Comparison of ENCODE assay signal across 19 cellular contexts in the genomic region with DNA sequence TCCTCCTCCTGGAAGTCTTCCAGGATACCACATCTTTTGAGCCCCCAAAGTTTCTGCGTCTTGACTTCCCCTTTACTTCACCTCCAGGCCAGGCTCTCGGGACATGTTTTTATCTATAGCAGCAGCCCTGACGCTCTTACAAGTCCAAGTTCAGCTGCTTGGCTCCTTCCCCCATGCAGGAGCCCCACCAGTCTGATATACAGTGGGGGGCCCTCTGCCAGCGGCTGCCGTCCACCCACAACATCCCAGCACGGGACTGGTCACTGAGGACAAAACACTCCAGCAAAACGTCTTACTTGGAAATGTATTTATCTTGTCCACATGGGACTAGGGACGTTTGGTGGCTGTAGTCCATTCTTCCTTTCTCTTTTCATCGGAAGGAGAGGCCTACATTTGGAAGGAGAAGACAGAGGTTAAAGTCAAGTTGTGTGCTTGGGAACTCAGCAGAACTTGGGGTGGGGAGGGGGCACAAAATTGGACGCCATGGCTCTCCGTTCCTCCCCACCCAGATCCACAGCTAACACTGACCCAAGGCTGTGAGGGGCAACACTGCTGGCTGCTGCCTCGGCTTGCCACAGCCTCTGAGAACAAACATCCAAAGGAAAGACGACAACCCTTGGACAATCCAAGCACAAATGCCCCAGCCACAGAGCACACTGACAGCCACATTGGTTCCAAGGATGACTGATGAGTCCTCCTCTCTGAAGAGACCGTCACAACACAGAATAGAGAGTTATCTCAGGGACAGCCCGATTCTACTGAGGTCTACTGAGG. TPM values are rescaled to one million over a fixed set of nuclear protein-coding genes. Genes with fewer than 3 reads are reported as not detected.
DNase-seq lines count a peak whose midpoint lies in the region; ATAC-seq, FAIRE-seq and TF ChIP-seq lines count a peak whose summit lies in the region.
"Had no signal": no experiment of that assay in that cellular context is flagged by ENCODE, and none has a peak within 500 bp of the region (broad histone marks: within the 10 kb centered on the region; RNA-seq: fewer than 3 reads in every experiment).

No MANE protein-coding gene starts in this region.

- in situ Hi-C loops in K562 (cut with MboI), result no loop called here

- peaks cover 86 to 90% of the 10 kb centered on the region in 2 donors for H3K36me3 Mint-ChIP-seq in CD14-positive monocyte
- peaks cover 6 to 78% (median 33%) of the 10 kb centered on the region in 3 donors for H3K36me3 Mint-ChIP-seq in CD8-positive, alpha-beta memory T cell
- H3K36me3 Mint-ChIP-seq in naive thymus-derived CD4-positive, alpha-beta T cell, result peaks cover 29 to 71% (median 44%) of the 10 kb centered on the region in 5 donors

- CTCF ChIA-PET in CD8-positive, alpha-beta memory T cell (lab: Charles Lee), result no interaction called here
- CTCF ChIA-PET in K562 (lab: Yijun Ruan, JAX; ENCODE audit: low intra/inter-chr PET ratio), result no interaction called here
- CTCF ChIA-PET in naive thymus-derived CD4-positive, alpha-beta T cell (lab: Charles Lee), result interaction anchor here (0.8 kb wide), 1 partner anchor 22 kb away, joined by 3 read pairs; no protein-coding TSS in a partner anchor

- peaks cover 45% of the 10 kb centered on the region for H3K4me1 Mint-ChIP-seq in CD14-positive monocyte
- peaks cover 13 to 31% (median 28%) of the 10 kb centered on the region in 3 donors for H3K4me1 Mint-ChIP-seq in CD8-positive, alpha-beta memory T cell
- peaks cover 11 to 33% (median 25%) of the 10 kb centered on the region in 7 donors for H3K4me1 Mint-ChIP-seq in naive thymus-derived CD4-positive, alpha-beta T cell

- peaks cover 0 to 5% (median 0%) of the 10 kb centered on the region in 7 donors for H3K9me3 Mint-ChIP-seq in CD14-positive monocyte
- peaks cover 0 to 3% (median 0%) of the 10 kb centered on the region in 5 donors for H3K9me3 Mint-ChIP-seq in CD8-positive, alpha-beta memory T cell
- peaks cover 0 to 4% (median 0%) of the 10 kb centered on the region in 11 donors for H3K9me3 Mint-ChIP-seq in naive thymus-derived CD4-positive, alpha-beta T cell

- peak overlapping the region; percentile 16 to 79 (median 73) for H3K27ac Mint-ChIP-seq in CD14-positive monocyte
- H3K27ac Mint-ChIP-seq in CD8-positive, alpha-beta memory T cell, result peak overlapping the region in 6 of 8 donors; percentile 30 to 91 (median 71)
- peak overlapping the region in 5 of 9 donors; percentile 4 to 76 (median 57) for H3K27ac Mint-ChIP-seq in naive thymus-derived CD4-positive, alpha-beta T cell

- H3K27ac ChIP-seq in CD8-positive, alpha-beta memory T cell (ENCODE audit: low read depth, low read length), result no peak overlapping the region
- no peak overlapping the region for H3K27ac ChIP-seq in K562 (ENCODE audit: extremely low read depth, low read depth, low read length)
- no peak overlapping the region for H3K27ac ChIP-seq in naive thymus-derived CD4-positive, alpha-beta T cell (ENCODE audit: low read depth, low read length)
- H3K27ac ChIP-seq: BLaER1, Peyer's patch had no signal

- DNase-seq in CD14-positive monocyte (ENCODE audit: low spot score) (no peak), K562 (ENCODE audit: extremely low read depth in 1 of 4, low spot score in 3 of 4) (no peak), NCI-H2227 treated with DMSO at 0.1 percent for 48 hours (lab: John Stamatoyannopoulos, UW) (no peak), middle frontal gyrus (ENCODE audit: extremely low spot score, low spot score) (no peak), NCI-H1105 (lab: John Stamatoyannopoulos, UW) (no peak)
- no peak for DNase-seq in CD8-positive, alpha-beta memory T cell
- no peak for DNase-seq in naive thymus-derived CD4-positive, alpha-beta T cell
- DNase-seq: ACHN, Caco-2, IMR-90, NCI-H1417 treated with DMSO at 0.1 percent for 48 hours, NCI-H2029, NCI-H2171 treated with DMSO at 0.1 percent for 48 hours, NCI-H510A treated with DMSO at 0.1 percent for 48 hours, Peyer's patch, Right ventricle myocardium superior had no signal

- no peaks in the 10 kb centered on the region for H3K4me1 ChIP-seq in CD8-positive, alpha-beta memory T cell (ENCODE audit: insufficient read depth, low read length)
- no peaks in the 10 kb centered on the region; a peak in 1 of 5 replicates for H3K4me1 ChIP-seq in K562 (replicated peaks in 1 of 2; ENCODE audit: control insufficient read depth in 2 of 2, insufficient read depth in 2 of 2, low read length in 2 of 2)
- no peaks in the 10 kb centered on the region for H3K4me1 ChIP-seq in naive thymus-derived CD4-positive, alpha-beta T cell (ENCODE audit: control insufficient read depth in 2 of 2, insufficient read depth in 2 of 2, low read length in 2 of 2)
- H3K4me1 ChIP-seq: BLaER1, Caco-2, HAP-1, Peyer's patch had no signal

- no peak overlapping the region for H2AFZ ChIP-seq in K562 (ENCODE audit: low read depth, low read length)

- H3K9me1 ChIP-seq in K562 (ENCODE audit: control insufficient read depth, insufficient read depth, low read length), result no peaks in the 10 kb centered on the region

- no peaks in the 10 kb centered on the region for H3K79me2 ChIP-seq in K562 (ENCODE audit: control insufficient read depth, insufficient read depth, low read length)

- no peaks in the 10 kb centered on the region for H3K9me3 ChIP-seq in CD8-positive, alpha-beta memory T cell (ENCODE audit: low read length)
- H3K9me3 ChIP-seq in K562 (replicated peaks; ENCODE audit: control insufficient read depth, insufficient read depth, low read depth, low read length), result no peaks in the 10 kb centered on the region
- H3K9me3 ChIP-seq in naive thymus-derived CD4-positive, alpha-beta T cell (ENCODE audit: control insufficient read depth in 2 of 3, low read length in 3 of 3), result no peaks in the 10 kb centered on the region
- H3K9me3 ChIP-seq: HAP-1, Peyer's patch had no signal

- no peak for TF ChIP-seq CTCF in CD14-positive monocyte (IDR thresholded peaks at IDR 0.05)
- TF ChIP-seq CTCF in K562 (IDR thresholded peaks at IDR 0.05 in 2 of 3, conservative IDR thresholded peaks at IDR 0.05 in 1 of 3; ENCODE audit: insufficient read depth in 2 of 3, low read depth in 1 of 3, low read length in 3 of 3), result no peak

- TF ChIP-seq EP300 in K562 (IDR thresholded peaks at IDR 0.05; ENCODE audit: low read length), result no peak

- BruUV-seq in K562 (replicated peaks; lab: Mats Ljungman, UMichigan), result no TSS peak

- H3K4me3 Mint-ChIP-seq in CD14-positive monocyte, result no peak overlapping the region
- H3K4me3 Mint-ChIP-seq in CD8-positive, alpha-beta memory T cell, result no peak overlapping the region
- no peak overlapping the region for H3K4me3 Mint-ChIP-seq in naive thymus-derived CD4-positive, alpha-beta T cell

- H3K27me3 Mint-ChIP-seq in CD14-positive monocyte (ENCODE audit: low read depth in 3 of 3), result peaks cover 0 to 3% (median 0%) of the 10 kb centered on the region in 3 donors
- no peaks in the 10 kb centered on the region for H3K27me3 Mint-ChIP-seq in CD8-positive, alpha-beta memory T cell
- H3K27me3 Mint-ChIP-seq in naive thymus-derived CD4-positive, alpha-beta T cell, result no peaks in the 10 kb centered on the region

- H3K36me3 ChIP-seq in CD8-positive, alpha-beta memory T cell (ENCODE audit: insufficient read depth, low read length), result peaks cover 44% of the 10 kb centered on the region
- no peaks in the 10 kb centered on the region for H3K36me3 ChIP-seq in K562 (ENCODE audit: control insufficient read depth, insufficient read depth, low read length)
- peaks cover 17 to 80% (median 30%) of the 10 kb centered on the region in 3 experiments for H3K36me3 ChIP-seq in naive thymus-derived CD4-positive, alpha-beta T cell (ENCODE audit: control insufficient read depth in 2 of 3, insufficient read depth in 3 of 3, low read length in 3 of 3)

- no peak for ATAC-seq in K562
- no peak for ATAC-seq in naive thymus-derived CD4-positive, alpha-beta T cell

- POLR2A ChIA-PET in CD8-positive, alpha-beta memory T cell (lab: Charles Lee), result no interaction called here
- POLR2A ChIA-PET in K562 (lab: Yijun Ruan, JAX), result no interaction called here
- POLR2A ChIA-PET in naive thymus-derived CD4-positive, alpha-beta T cell (lab: Charles Lee), result interaction anchor here (0.9 kb wide), 1 partner anchor 14 kb away, joined by 3 read pairs; no protein-coding TSS in a partner anchor

- no peaks in the 10 kb centered on the region for H4K20me1 ChIP-seq in K562 (replicated peaks; ENCODE audit: control insufficient read depth, insufficient read depth, low read length)

- WGBS in K562 (ENCODE audit: insufficient coverage, low coverage, missing lambda C conversion rate), result 0% methylated on average over 14 of the region's 15 CpGs

- FAIRE-seq in K562 (lab: Jason Lieb, UNC), result no peak
- FAIRE-seq: GM18507 had no signal

- no peak overlapping the region for H3K4me3 ChIP-seq in CD8-positive, alpha-beta memory T cell (ENCODE audit: low read length)
- no peak overlapping the region for H3K4me3 ChIP-seq in K562
- H3K4me3 ChIP-seq in naive thymus-derived CD4-positive, alpha-beta T cell (ENCODE audit: low read length), result no peak overlapping the region
- H3K4me3 ChIP-seq: BLaER1, HAP-1, Peyer's patch had no signal

- H3K4me2 ChIP-seq in K562 (ENCODE audit: insufficient read depth, low read length), result no peak overlapping the region
- H3K4me2 ChIP-seq: BLaER1 had no signal

- no peak for TF ChIP-seq POLR2A in K562 (conservative IDR thresholded peaks at IDR 0.05)

- H3K9ac ChIP-seq in K562 (ENCODE audit: insufficient read depth in 1 of 2, low read depth in 2 of 2, low read length in 2 of 2), result no peak overlapping the region
- H3K9ac ChIP-seq: BLaER1 had no signal

- no peak for TF ChIP-seq RAD21 in K562 (CRISPR knock-in tag; conservative IDR thresholded peaks at IDR 0.05 in 1 of 2, IDR thresholded peaks at IDR 0.05 in 1 of 2)

- no peaks in the 10 kb centered on the region for H3K27me3 ChIP-seq in CD8-positive, alpha-beta memory T cell (ENCODE audit: insufficient read depth, low read length, poor library complexity, severe bottlenecking)
- H3K27me3 ChIP-seq in K562 (ENCODE audit: control insufficient read depth in 2 of 2, insufficient read depth in 2 of 2, low read length in 2 of 2), result peaks cover 5 to 44% of the 10 kb centered on the region in 2 experiments
- no peaks in the 10 kb centered on the region for H3K27me3 ChIP-seq in naive thymus-derived CD4-positive, alpha-beta T cell (ENCODE audit: control insufficient read depth in 2 of 2, insufficient read depth in 2 of 2, low read length in 2 of 2)
- H3K27me3 ChIP-seq: BLaER1, Peyer's patch had no signal

- intact Hi-C loops in CD14-positive monocyte (cut with micrococcal nuclease) (no loop called here), K562 (cut with micrococcal nuclease) (no loop called here)
- intact Hi-C loops in naive thymus-derived CD4-positive, alpha-beta T cell (cut with micrococcal nuclease), result no loop called here

RNA-seq across cellular contexts. Expression of gene RASSF2, which starts 22.5 kb away (rescaled TPM):
- polyA plus RNA-seq in CD14-positive monocyte (100 to 1,000 TPM; 167 to 214 TPM), K562 (2011; rRNA removed) (0.01 and 0.03 TPM in 2 replicates), K562 (2014; fragmentation: Illumina TruSeq; extraction: Trizol) (0.03 TPM in 1 of 2 replicates, not detected in the other), K562 (2014; fragmentation: Nextera tagmentation; extraction: Ambion mirVana) (under 1 TPM in 1 of 2 experiments, not detected in 1; 0.01 TPM), K562 (2014; rRNA removed) (0.07 TPM in 1 of 2 replicates, not detected in the other)
- total RNA-seq in CD8-positive, alpha-beta memory T cell, result 10 to 100 TPM; 40.7 to 41.2 TPM
- 45.0 TPM for polyA plus RNA-seq in CD8-positive, alpha-beta memory T cell
- total RNA-seq in K562 (2011; cell fraction: chromatin; rRNA removed; ENCODE audit: low replicate concordance), result not detected in 2 replicates
- not detected in 2 replicates for total RNA-seq in K562 (2011; cell fraction: nucleolus; rRNA removed)
- total RNA-seq in K562 (2011; cell fraction: nucleoplasm; rRNA removed), result not detected in 2 replicates
- total RNA-seq in K562 (2014; rRNA removed) (0.04 and 0.09 TPM in 2 replicates), K562 (2014; rRNA removed; fragmentation: Illumina TruSeq; extraction: Trizol) (not detected in 2 replicates), K562 (2015; rRNA removed; fragmentation: Illumina TruSeq; extraction: Trizol) (0.11 TPM in 2 replicates), K562 (2021) (0.09 and 0.13 TPM in 2 replicates)
- polyA plus RNA-seq in K562 (2011; cell fraction: cytosol; rRNA removed), result 0.01 TPM in 1 of 2 replicates, not detected in the other
- polyA plus RNA-seq in K562 (2011; cell fraction: nucleus; rRNA removed), result 0.03 TPM in 1 of 2 replicates, not detected in the other
- 0.03 and 0.06 TPM in 2 replicates for polyA plus RNA-seq in K562 (2012)
- polyA minus RNA-seq in K562 (2011; rRNA and poly(A)+ RNA removed), result 0.06 TPM in 1 of 2 replicates, not detected in the other
- not detected in 2 replicates for polyA minus RNA-seq in K562 (2011; cell fraction: cytosol; rRNA and poly(A)+ RNA removed)
- 0.13 TPM in 1 of 2 replicates, not detected in the other for polyA minus RNA-seq in K562 (2011; cell fraction: nucleus; rRNA and poly(A)+ RNA removed)
- total RNA-seq in naive thymus-derived CD4-positive, alpha-beta T cell, result 10 to 100 TPM; 24.7 to 67.4 (median 27.0) TPM
- 10 to 100 TPM; 23.0 to 44.6 TPM for polyA plus RNA-seq in naive thymus-derived CD4-positive, alpha-beta T cell

Comparison
In these comparisons a context has a peak if more than half of its experiments do, and no peak if none do; other contexts are left out.
1. RNA of gene RASSF2, which starts 22.5 kb away (polyA plus RNA-seq): 167 to 214 TPM in CD14-positive monocyte, 45.0 TPM in CD8-positive, alpha-beta memory T cell (single experiment) and 23.0 to 44.6 TPM in naive thymus-derived CD4-positive, alpha-beta T cell; 0.01 to 0.07 TPM in K562; every median in the first group is over 10 times any median in the second.
2. Peak in every context shown above with its lines, with median percentiles within 50 percentile points of each other: H3K27ac Mint-ChIP-seq.